Comparison of ENCODE assay signal across 8 cellular contexts in the genomic region with DNA sequence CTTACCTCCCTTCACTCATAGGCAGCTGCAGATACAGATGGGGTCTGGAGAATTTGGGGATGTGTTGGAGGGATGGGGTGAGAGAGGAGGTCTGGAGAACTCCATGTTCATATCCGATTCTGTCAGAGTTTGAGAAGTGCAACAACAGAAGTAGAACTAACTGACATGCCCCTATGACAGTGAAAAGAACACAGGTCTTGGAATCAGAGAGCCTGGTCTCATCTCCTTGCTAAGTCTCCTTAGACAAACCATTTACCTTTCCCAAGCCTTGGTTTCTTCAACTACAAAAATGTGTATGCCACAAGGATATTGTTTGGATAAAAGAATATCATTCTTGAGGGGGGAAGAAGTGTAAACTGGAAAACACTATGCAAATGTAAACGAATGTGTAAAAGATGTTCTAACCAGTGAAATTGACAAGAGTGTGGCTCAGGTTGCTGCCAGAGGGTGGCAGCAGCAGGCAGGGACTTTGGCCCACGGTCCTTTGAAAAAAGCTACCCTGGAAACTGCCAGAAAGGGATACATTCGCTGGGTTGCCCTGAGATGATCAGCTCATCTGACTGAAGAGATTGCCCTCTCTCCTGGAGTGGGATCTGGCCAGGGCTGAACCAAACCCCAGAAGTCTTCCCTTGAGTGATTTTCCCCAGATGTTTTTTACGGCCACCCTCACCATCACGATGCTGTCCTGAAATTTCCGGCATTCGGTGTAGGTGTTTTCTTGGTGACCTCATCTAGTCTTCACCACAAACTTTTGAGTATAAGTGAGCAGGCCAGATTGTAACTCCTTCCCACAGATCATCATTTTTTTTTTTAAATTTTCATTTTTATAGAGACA. TPM values are rescaled to one million over a fixed set of nuclear protein-coding genes. Genes with fewer than 3 reads are reported as not detected.
A peak's percentile ranks its signal among the peaks of the same experiment; 100 is the strongest.
DNase-seq lines count a peak whose midpoint lies in the region; ATAC-seq and TF ChIP-seq lines count a peak whose summit lies in the region.

No MANE protein-coding gene starts in this region.

- intact Hi-C loops in Right ventricle myocardium inferior (cut with DNase I): loop anchor here (2.0 kb wide), 1 partner anchor 318 kb away; no protein-coding TSS in a partner anchor
- intact Hi-C loops in cardiac septum (cut with DNase I): loop anchor here (1.0 kb wide), 1 partner anchor 317 kb away; no protein-coding TSS in a partner anchor
- intact Hi-C loops in activated CD8-positive, alpha-beta T cell treated with anti-CD3 and anti-CD28 coated beads for 36 hours (cut with micrococcal nuclease): loop anchor here (1.0 kb wide), 1 partner anchor 80 kb away; no protein-coding TSS in a partner anchor

- peaks cover 12% of the 10 kb centered on the region for H3K9me3 Mint-ChIP-seq in activated CD8-positive, alpha-beta T cell treated with anti-CD3 and anti-CD28 coated beads for 36 hours
- no peaks in the 10 kb centered on the region for H3K9me3 Mint-ChIP-seq in effector memory CD8-positive, alpha-beta T cell
- peaks cover 7% of the 10 kb centered on the region for H3K9me3 Mint-ChIP-seq in stimulated activated effector memory CD8-positive, alpha-beta T cell treated with anti-CD3 and anti-CD28 coated beads, Interleukin-12 subunit alpha, Interleukin-12 subunit beta, amount 100 ng/mL, for 72 hours

- ATAC-seq in Right ventricle myocardium inferior: peak; percentile 30
- ATAC-seq in HG03196 (IDR thresholded peaks at IDR 0.05; ENCODE audit: unreplicated experiment): peak; percentile 48
- peak; percentile 60 for ATAC-seq in activated CD8-positive, alpha-beta T cell treated with anti-CD3 and anti-CD28 coated beads for 36 hours
- ATAC-seq in effector memory CD8-positive, alpha-beta T cell (replicated peaks): peak; percentile 55
- peak; percentile 76 for ATAC-seq in stimulated activated effector memory CD8-positive, alpha-beta T cell treated with anti-CD3 and anti-CD28 coated beads, Interleukin-12 subunit alpha, Interleukin-12 subunit beta, amount 100 ng/mL, for 72 hours

- H3K4me1 Mint-ChIP-seq in activated CD8-positive, alpha-beta T cell treated with anti-CD3 and anti-CD28 coated beads for 36 hours (ENCODE audit: low read depth): peaks cover 68% of the 10 kb centered on the region
- H3K4me1 Mint-ChIP-seq in effector memory CD8-positive, alpha-beta T cell (ENCODE audit: low read depth in 2 of 2): peaks cover 43 to 46% of the 10 kb centered on the region in 2 donors
- peaks cover 65% of the 10 kb centered on the region for H3K4me1 Mint-ChIP-seq in stimulated activated effector memory CD8-positive, alpha-beta T cell treated with anti-CD3 and anti-CD28 coated beads, Interleukin-12 subunit alpha, Interleukin-12 subunit beta, amount 100 ng/mL, for 72 hours

- DNase-seq in Right ventricle myocardium inferior (ENCODE audit: missing footprints) (no peak), cardiac septum (ENCODE audit: low spot score) (no peak), NCI-H748 (lab: John Stamatoyannopoulos, UW; ENCODE audit: unreplicated experiment) (peak; percentile 62), mucosa of gallbladder (ENCODE audit: low spot score) (peak; percentile 63)
- peak; percentile 86 for DNase-seq in activated CD8-positive, alpha-beta T cell treated with anti-CD3 and anti-CD28 coated beads for 36 hours
- DNase-seq in effector memory CD8-positive, alpha-beta T cell: peak; percentile 66 to 75 (median 71)
- DNase-seq in stimulated activated effector memory CD8-positive, alpha-beta T cell treated with anti-CD3 and anti-CD28 coated beads, Interleukin-12 subunit alpha, Interleukin-12 subunit beta, amount 100 ng/mL, for 72 hours (ENCODE audit: low spot score in 2 of 2): peak; percentile 61 to 87

- peak overlapping the region; percentile 100 for H3K27ac Mint-ChIP-seq in activated CD8-positive, alpha-beta T cell treated with anti-CD3 and anti-CD28 coated beads for 36 hours
- peak overlapping the region; percentile 97 to 98 for H3K27ac Mint-ChIP-seq in effector memory CD8-positive, alpha-beta T cell
- peak overlapping the region; percentile 98 for H3K27ac Mint-ChIP-seq in stimulated activated effector memory CD8-positive, alpha-beta T cell treated with anti-CD3 and anti-CD28 coated beads, Interleukin-12 subunit alpha, Interleukin-12 subunit beta, amount 100 ng/mL, for 72 hours

- peaks cover 16% of the 10 kb centered on the region for H3K36me3 Mint-ChIP-seq in activated CD8-positive, alpha-beta T cell treated with anti-CD3 and anti-CD28 coated beads for 36 hours (ENCODE audit: low read depth)
- H3K36me3 Mint-ChIP-seq in effector memory CD8-positive, alpha-beta T cell (ENCODE audit: insufficient read depth): peaks cover 19% of the 10 kb centered on the region
- H3K36me3 Mint-ChIP-seq in stimulated activated effector memory CD8-positive, alpha-beta T cell treated with anti-CD3 and anti-CD28 coated beads, Interleukin-12 subunit alpha, Interleukin-12 subunit beta, amount 100 ng/mL, for 72 hours: peaks cover 24% of the 10 kb centered on the region

- H3K4me3 Mint-ChIP-seq in activated CD8-positive, alpha-beta T cell treated with anti-CD3 and anti-CD28 coated beads for 36 hours: peak overlapping the region; percentile 76
- peak overlapping the region; percentile 73 to 75 for H3K4me3 Mint-ChIP-seq in effector memory CD8-positive, alpha-beta T cell
- H3K4me3 Mint-ChIP-seq in stimulated activated effector memory CD8-positive, alpha-beta T cell treated with anti-CD3 and anti-CD28 coated beads, Interleukin-12 subunit alpha, Interleukin-12 subunit beta, amount 100 ng/mL, for 72 hours: peak overlapping the region; percentile 70

- TF ChIP-seq CTCF in activated CD8-positive, alpha-beta T cell treated with anti-CD3 and anti-CD28 coated beads for 36 hours (IDR thresholded peaks at IDR 0.05): peak; percentile 91

- H3K27me3 Mint-ChIP-seq in activated CD8-positive, alpha-beta T cell treated with anti-CD3 and anti-CD28 coated beads for 36 hours: no peaks in the 10 kb centered on the region
- no peaks in the 10 kb centered on the region for H3K27me3 Mint-ChIP-seq in effector memory CD8-positive, alpha-beta T cell

- POLR2A ChIA-PET in activated CD8-positive, alpha-beta T cell treated with anti-CD3 and anti-CD28 coated beads for 36 hours (lab: Charles Lee): interaction anchor here (0.8 to 23.7 kb wide), 27 partner anchors 9 to 323 kb away, joined by 3 to 850 read pairs (median 4); a partner anchor contains a TSS

- CTCF ChIA-PET in activated CD8-positive, alpha-beta T cell treated with anti-CD3 and anti-CD28 coated beads for 36 hours (lab: Charles Lee): interaction anchor here (0.7 to 7.0 kb wide), 36 partner anchors 10 to 356 kb away, joined by 3 to 114 read pairs (median 7); a partner anchor contains a TSS

RNA-seq across cellular contexts. Expression of a gene that starts 17.0 kb away (rescaled TPM):
- total RNA-seq in Right ventricle myocardium inferior (0.38 TPM), cardiac septum (0.75 TPM), mucosa of gallbladder (12.5 TPM)
- total RNA-seq in activated CD8-positive, alpha-beta T cell treated with anti-CD3 and anti-CD28 coated beads for 36 hours: 100 to 1,000 TPM; 217 to 220 TPM

Comparison
In these comparisons a context has a peak if more than half of its experiments do, and no peak if none do; other contexts are left out.
1. DNase-seq: peak in NCI-H748 (single experiment), activated CD8-positive, alpha-beta T cell treated with anti-CD3 and anti-CD28 coated beads for 36 hours (single experiment), effector memory CD8-positive, alpha-beta T cell (3 of 3), mucosa of gallbladder (single experiment) and stimulated activated effector memory CD8-positive, alpha-beta T cell treated with anti-CD3 and anti-CD28 coated beads, Interleukin-12 subunit alpha, Interleukin-12 subunit beta, amount 100 ng/mL, for 72 hours (2 of 2); none in Right ventricle myocardium inferior (single experiment) and cardiac septum (single experiment).
2. RNA of a gene that starts 17.0 kb away (total RNA-seq): 217 to 220 TPM in activated CD8-positive, alpha-beta T cell treated with anti-CD3 and anti-CD28 coated beads for 36 hours; 12.5 TPM in mucosa of gallbladder (single experiment), 0.75 TPM in cardiac septum (single experiment) and 0.38 TPM in Right ventricle myocardium inferior (single experiment); every median in the first group is over 10 times any median in the second.
3. Peak in every context shown above with its lines, with median percentiles within 50 percentile points of each other: ATAC-seq, H3K27ac Mint-ChIP-seq and H3K4me3 Mint-ChIP-seq.